Comparison of ENCODE assay signal across 1 cellular context in genomic region chr13:20826810-20827560, GRCh38.
TF ChIP-seq lines count a peak whose summit lies in the region.

No MANE protein-coding gene starts in this region.

TF ChIP-seq in GM23338, 12 proteins besides CTCF, POLR2A, EP300 and RAD21 (continued from another document):
- TF ChIP-seq ZNF462 (CRISPR knock-in tag; IDR thresholded peaks at IDR 0.05), result no peak
- TF ChIP-seq, protein P1, sequence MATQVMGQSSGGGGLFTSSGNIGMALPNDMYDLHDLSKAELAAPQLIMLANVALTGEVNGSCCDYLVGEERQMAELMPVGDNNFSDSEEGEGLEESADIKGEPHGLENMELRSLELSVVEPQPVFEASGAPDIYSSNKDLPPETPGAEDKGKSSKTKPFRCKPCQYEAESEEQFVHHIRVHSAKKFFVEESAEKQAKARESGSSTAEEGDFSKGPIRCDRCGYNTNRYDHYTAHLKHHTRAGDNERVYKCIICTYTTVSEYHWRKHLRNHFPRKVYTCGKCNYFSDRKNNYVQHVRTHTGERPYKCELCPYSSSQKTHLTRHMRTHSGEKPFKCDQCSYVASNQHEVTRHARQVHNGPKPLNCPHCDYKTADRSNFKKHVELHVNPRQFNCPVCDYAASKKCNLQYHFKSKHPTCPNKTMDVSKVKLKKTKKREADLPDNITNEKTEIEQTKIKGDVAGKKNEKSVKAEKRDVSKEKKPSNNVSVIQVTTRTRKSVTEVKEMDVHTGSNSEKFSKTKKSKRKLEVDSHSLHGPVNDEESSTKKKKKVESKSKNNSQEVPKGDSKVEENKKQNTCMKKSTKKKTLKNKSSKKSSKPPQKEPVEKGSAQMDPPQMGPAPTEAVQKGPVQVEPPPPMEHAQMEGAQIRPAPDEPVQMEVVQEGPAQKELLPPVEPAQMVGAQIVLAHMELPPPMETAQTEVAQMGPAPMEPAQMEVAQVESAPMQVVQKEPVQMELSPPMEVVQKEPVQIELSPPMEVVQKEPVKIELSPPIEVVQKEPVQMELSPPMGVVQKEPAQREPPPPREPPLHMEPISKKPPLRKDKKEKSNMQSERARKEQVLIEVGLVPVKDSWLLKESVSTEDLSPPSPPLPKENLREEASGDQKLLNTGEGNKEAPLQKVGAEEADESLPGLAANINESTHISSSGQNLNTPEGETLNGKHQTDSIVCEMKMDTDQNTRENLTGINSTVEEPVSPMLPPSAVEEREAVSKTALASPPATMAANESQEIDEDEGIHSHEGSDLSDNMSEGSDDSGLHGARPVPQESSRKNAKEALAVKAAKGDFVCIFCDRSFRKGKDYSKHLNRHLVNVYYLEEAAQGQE (IDR thresholded peaks at IDR 0.05; ENCODE audit: unreplicated experiment), result no peak
- no peak for TF ChIP-seq JUNB (IDR thresholded peaks at IDR 0.05; ENCODE audit: unreplicated experiment)
- TF ChIP-seq CREB1 (CRISPR knock-in tag; IDR thresholded peaks at IDR 0.05; ENCODE audit: low read depth), result no peak
- no peak for TF ChIP-seq ZNF331 (CRISPR knock-in tag; IDR thresholded peaks at IDR 0.05; ENCODE audit: low read depth)
- TF ChIP-seq EZH2phosphoT487 (IDR thresholded peaks at IDR 0.05; ENCODE audit: unreplicated experiment), result no peak
- no peak for TF ChIP-seq EZH2 (IDR thresholded peaks at IDR 0.05; ENCODE audit: low read depth, unreplicated experiment)
